In genomic region chr1:16208270-16208987, GRCh38 we compare ENCODE assay signal across 14 cellular contexts. TPM values are rescaled to one million over a fixed set of nuclear protein-coding genes. Genes with fewer than 3 reads are reported as not detected.
A peak's percentile ranks its signal among the peaks of the same experiment; 100 is the strongest.
DNase-seq lines count a peak whose midpoint lies in the region; FAIRE-seq and TF ChIP-seq lines count a peak whose summit lies in the region.
"Had no signal": no experiment of that assay in that cellular context is flagged by ENCODE, and none has a peak within 500 bp of the region (broad histone marks: within the 10 kb centered on the region; RNA-seq: fewer than 3 reads in every experiment).

No MANE protein-coding gene starts in this region.

- peaks cover 11% of the 10 kb centered on the region for H3K4me1 ChIP-seq in HAP-1

- peaks cover 1% of the 10 kb centered on the region for H3K36me3 ChIP-seq in bronchial epithelial cell (ENCODE audit: control insufficient read depth, insufficient read depth, low read length)
- H3K36me3 ChIP-seq in HAP-1 (replicated peaks), result no peaks in the 10 kb centered on the region
- H3K36me3 ChIP-seq: cardiac muscle cell had no signal

- in situ Hi-C loops in HAP-1 (cut with MboI; ENCODE audit: low sequenced_read_pairs), result no loop called here

- H3K4me1 Mint-ChIP-seq in osteocyte (ENCODE audit: unreplicated experiment), result peaks cover 24% of the 10 kb centered on the region

- H3K9me3 ChIP-seq in HAP-1, result no peaks in the 10 kb centered on the region

- H3K27me3 ChIP-seq in bronchial epithelial cell (ENCODE audit: control insufficient read depth, insufficient read depth, low read length), result no peaks in the 10 kb centered on the region
- H3K27me3 ChIP-seq in HAP-1 (ENCODE audit: low read depth), result no peaks in the 10 kb centered on the region
- H3K27me3 ChIP-seq: cardiac muscle cell had no signal

- TF ChIP-seq CTCF in bronchial epithelial cell (IDR thresholded peaks at IDR 0.05; ENCODE audit: insufficient read depth, low read length, severe bottlenecking) (no peak), osteocyte (IDR thresholded peaks at IDR 0.05) (no peak)

- DNase-seq in NCI-H1436 (lab: John Stamatoyannopoulos, UW) (peak; percentile 25), NCI-H1436 treated with DMSO at 0.1 percent for 48 hours (lab: John Stamatoyannopoulos, UW) (no peak), M059J (ENCODE audit: low read depth) (peak; percentile 35), bronchial epithelial cell (ENCODE audit: low read depth) (peak; percentile 40), osteocyte (ENCODE audit: extremely low spot score, unreplicated experiment) (no peak), HAP-1 (ENCODE audit: low spot score in 2 of 2) (no peak), SHP77 (lab: John Stamatoyannopoulos, UW) (no peak), ureter (ENCODE audit: low spot score) (no peak)
- DNase-seq: activated CD8-positive, alpha-beta memory T cell treated with anti-CD3 and anti-CD28 coated beads, Interleukin-2, amount 50 U/mL, for 48 hours; NCI-H1105 treated with DMSO at 0.1 percent for 48 hours; NK-92 treated with Interleukin-12 subunit alpha and Interleukin-12 subunit beta, amount 100 ng/mL, for 24 hours; stimulated activated naive CD4-positive, alpha-beta T cell treated with Interleukin-2 at 50 U/mL for 16 hours had no signal

- FAIRE-seq in bronchial epithelial cell (lab: Jason Lieb, UNC), result no peak
- FAIRE-seq: A204.1 had no signal

- peak overlapping the region; percentile 35 for H3K4me3 Mint-ChIP-seq in osteocyte (ENCODE audit: unreplicated experiment)

- H3K9me3 Mint-ChIP-seq in osteocyte (ENCODE audit: unreplicated experiment), result no peaks in the 10 kb centered on the region

- H3K4me3 ChIP-seq in bronchial epithelial cell (ENCODE audit: low read depth, low read length) (no peak overlapping the region), HAP-1 (no peak overlapping the region)
- H3K4me3 ChIP-seq: cardiac muscle cell had no signal

- H3K27me3 Mint-ChIP-seq in osteocyte (ENCODE audit: unreplicated experiment), result no peaks in the 10 kb centered on the region

- H3K36me3 Mint-ChIP-seq in osteocyte (ENCODE audit: unreplicated experiment), result no peaks in the 10 kb centered on the region

- H3K27ac Mint-ChIP-seq in osteocyte (ENCODE audit: unreplicated experiment), result no peak overlapping the region

RNA-seq across cellular contexts. Expression of gene ARHGEF19, which starts 4.0 kb away (rescaled TPM):
- total RNA-seq in M059J (2014; rRNA removed; shearing (Covaris generic)), result 2.8 and 3.2 TPM in 2 replicates
- total RNA-seq in bronchial epithelial cell (3.2 and 6.1 TPM in 2 replicates), osteocyte (8.5 and 9.5 TPM in 2 replicates), ureter (24.8 TPM)

RNA-seq across cellular contexts. Expression of gene CPLANE2, which starts 28.6 kb away (rescaled TPM):
- total RNA-seq in M059J (2014; rRNA removed; shearing (Covaris generic)), result 1.6 and 6.5 TPM in 2 replicates
- 5.8 and 14.5 TPM in 2 replicates for total RNA-seq in bronchial epithelial cell
- total RNA-seq in osteocyte, result 10.3 and 11.8 TPM in 2 replicates
- total RNA-seq in ureter, result 9.0 TPM

RNA-seq across cellular contexts. Expression of gene EPHA2, which starts 52.6 kb away (rescaled TPM):
- total RNA-seq in M059J (2014; rRNA removed; shearing (Covaris generic)), result 136 and 212 TPM in 2 replicates
- total RNA-seq in bronchial epithelial cell, result 117 and 144 TPM in 2 replicates
- 152 and 155 TPM in 2 replicates for total RNA-seq in osteocyte
- 58.9 TPM for total RNA-seq in ureter

Comparison
In these comparisons a context has a peak if more than half of its experiments do, and no peak if none do; other contexts are left out.
1. DNase-seq: peak in NCI-H1436 (single experiment), M059J (single experiment) and bronchial epithelial cell (single experiment); none in NCI-H1436 treated with DMSO at 0.1 percent for 48 hours (single experiment), osteocyte (single experiment), HAP-1 (0 of 2), SHP77 (0 of 2) and ureter (single experiment).